24 cellular contexts compared by ENCODE assay signal in genomic region chr14:30691751-30692398, GRCh38.
DNase-seq lines count a peak whose midpoint lies in the region; ATAC-seq and TF ChIP-seq lines count a peak whose summit lies in the region.
"Had no signal": no experiment of that assay in that cellular context is flagged by ENCODE, and none has a peak within 500 bp of the region (broad histone marks: within the 10 kb centered on the region; RNA-seq: fewer than 3 reads in every experiment).

No MANE protein-coding gene starts in this region.

- peaks cover 17% of the 10 kb centered on the region for H3K4me1 ChIP-seq in RWPE2 (ENCODE audit: insufficient read depth, poor library complexity, severe bottlenecking)
- H3K4me1 ChIP-seq: upper lobe of left lung had no signal

- no peaks in the 10 kb centered on the region for H3K36me3 Mint-ChIP-seq in natural killer cell
- no peaks in the 10 kb centered on the region for H3K36me3 Mint-ChIP-seq in natural killer cell treated with Interleukin-12 subunit alpha and Interleukin-12 subunit beta and Interleukin-15 and Interleukin-18, amount 100 ng/mL, for 72 hours
- peaks cover 0 to 13% (median 0%) of the 10 kb centered on the region in 3 donors for H3K36me3 Mint-ChIP-seq in immature natural killer cell

- no peak for TF ChIP-seq CTCF in natural killer cell (IDR thresholded peaks at IDR 0.05)
- TF ChIP-seq CTCF in RWPE2 (IDR thresholded peaks at IDR 0.05; ENCODE audit: poor library complexity, severe bottlenecking): no peak

- peak overlapping the region; percentile 37 for H3K4me3 Mint-ChIP-seq in natural killer cell
- H3K4me3 Mint-ChIP-seq in natural killer cell treated with Interleukin-12 subunit alpha and Interleukin-12 subunit beta and Interleukin-15 and Interleukin-18, amount 100 ng/mL, for 72 hours: no peak overlapping the region
- peak overlapping the region in 3 of 5 donors; percentile 40 to 74 (median 44) for H3K4me3 Mint-ChIP-seq in immature natural killer cell
- H3K4me3 Mint-ChIP-seq: CD14-positive monocyte had no signal

- H3K27me3 Mint-ChIP-seq in natural killer cell (ENCODE audit: low read depth in 2 of 2) (no peaks in the 10 kb centered on the region), immature natural killer cell (ENCODE audit: low read depth in 3 of 3) (no peaks in the 10 kb centered on the region)
- no peaks in the 10 kb centered on the region for H3K27me3 Mint-ChIP-seq in natural killer cell treated with Interleukin-12 subunit alpha and Interleukin-12 subunit beta and Interleukin-15 and Interleukin-18, amount 100 ng/mL, for 72 hours
- H3K27me3 Mint-ChIP-seq: activated naive CD8-positive, alpha-beta T cell had no signal

- H3K36me3 ChIP-seq in RWPE2 (ENCODE audit: low read depth): peaks cover 56% of the 10 kb centered on the region

- no peaks in the 10 kb centered on the region for H3K9me3 Mint-ChIP-seq in natural killer cell
- no peaks in the 10 kb centered on the region for H3K9me3 Mint-ChIP-seq in natural killer cell treated with Interleukin-12 subunit alpha and Interleukin-12 subunit beta and Interleukin-15 and Interleukin-18, amount 100 ng/mL, for 72 hours
- H3K9me3 Mint-ChIP-seq in immature natural killer cell: no peaks in the 10 kb centered on the region
- H3K9me3 Mint-ChIP-seq: CD14-positive monocyte had no signal

- ATAC-seq in natural killer cell (no peak), RWPE2 (ENCODE audit: low read depth) (no peak), HG03521 (IDR thresholded peaks at IDR 0.05; ENCODE audit: unreplicated experiment) (no peak)
- no peak for ATAC-seq in natural killer cell treated with Interleukin-12 subunit alpha and Interleukin-12 subunit beta and Interleukin-15 and Interleukin-18, amount 100 ng/mL, for 72 hours
- ATAC-seq: esophagus mucosa, Right ventricle myocardium inferior, sciatic nerve had no signal

- no peaks in the 10 kb centered on the region for H3K9me3 ChIP-seq in RWPE2 (ENCODE audit: severe bottlenecking)
- H3K9me3 ChIP-seq: upper lobe of left lung had no signal

- H3K27ac ChIP-seq in RWPE2 (ENCODE audit: poor library complexity, severe bottlenecking): peak overlapping the region; percentile 80
- no peak overlapping the region for H3K27ac ChIP-seq in substantia nigra (ENCODE audit: low read depth, low read length, poor library complexity, severe bottlenecking)

- H3K27ac Mint-ChIP-seq in natural killer cell (peak overlapping the region in 1 of 2 donors; percentile 97), immature natural killer cell (peak overlapping the region in 4 of 6 donors; percentile 48 to 92 (median 86))
- H3K27ac Mint-ChIP-seq in natural killer cell treated with Interleukin-12 subunit alpha and Interleukin-12 subunit beta and Interleukin-15 and Interleukin-18, amount 100 ng/mL, for 72 hours: no peak overlapping the region

- H3K4me1 Mint-ChIP-seq in natural killer cell (peaks cover 9% of the 10 kb centered on the region in 2 donors), immature natural killer cell (peaks cover 12 to 22% of the 10 kb centered on the region in 2 donors)
- peaks cover 5 to 15% of the 10 kb centered on the region in 2 donors for H3K4me1 Mint-ChIP-seq in natural killer cell treated with Interleukin-12 subunit alpha and Interleukin-12 subunit beta and Interleukin-15 and Interleukin-18, amount 100 ng/mL, for 72 hours (ENCODE audit: low read depth in 2 of 2)

- intact Hi-C loops in natural killer cell (cut with micrococcal nuclease): no loop called here

- H3K4me3 ChIP-seq in RWPE2 (ENCODE audit: severe bottlenecking): no peak overlapping the region
- H3K4me3 ChIP-seq: lung had no signal

- no peak for DNase-seq in natural killer cell
- DNase-seq in natural killer cell treated with Interleukin-12 subunit alpha and Interleukin-12 subunit beta and Interleukin-15 and Interleukin-18, amount 100 ng/mL, for 72 hours (ENCODE audit: low spot score): no peak
- no peak for DNase-seq in RWPE2 (ENCODE audit: low spot score)
- no peak for DNase-seq in immature natural killer cell
- no peak for DNase-seq in activated T-cell treated with anti-CD3 and anti-CD28 coated beads, Interleukin-2, amount 50 U/mL, for 48 hours
- DNase-seq in substantia nigra (lab: John Stamatoyannopoulos, UW): no peak
- DNase-seq in NCI-H446 treated with DMSO at 0.1 percent for 48 hours (lab: John Stamatoyannopoulos, UW): no peak
- DNase-seq: activated CD4-positive, alpha-beta T cell treated with anti-CD3 and anti-CD28 coated beads for 1 hour; effector CD8-positive, alpha-beta T cell; GOT3; KG1; kidney glomerular epithelial cell; NCI-H146; NCI-H526; stimulated activated CD4-positive, alpha-beta T cell treated with anti-CD3 and anti-CD28 coated beads, Interleukin-15, amount 100 ng/mL, for 24 hours; SW 1271; upper lobe of left lung had no signal

- no peaks in the 10 kb centered on the region for H3K27me3 ChIP-seq in RWPE2 (ENCODE audit: insufficient read depth, poor library complexity, severe bottlenecking)
- H3K27me3 ChIP-seq: upper lobe of left lung had no signal

Comparison
In these comparisons a context has a peak if more than half of its experiments do, and no peak if none do; other contexts are left out.
1. H3K27ac Mint-ChIP-seq: peak in immature natural killer cell (4 of 6); none in natural killer cell treated with Interleukin-12 subunit alpha and Interleukin-12 subunit beta and Interleukin-15 and Interleukin-18, amount 100 ng/mL, for 72 hours (0 of 2).